14 cellular contexts compared by ENCODE assay signal in the genomic region with DNA sequence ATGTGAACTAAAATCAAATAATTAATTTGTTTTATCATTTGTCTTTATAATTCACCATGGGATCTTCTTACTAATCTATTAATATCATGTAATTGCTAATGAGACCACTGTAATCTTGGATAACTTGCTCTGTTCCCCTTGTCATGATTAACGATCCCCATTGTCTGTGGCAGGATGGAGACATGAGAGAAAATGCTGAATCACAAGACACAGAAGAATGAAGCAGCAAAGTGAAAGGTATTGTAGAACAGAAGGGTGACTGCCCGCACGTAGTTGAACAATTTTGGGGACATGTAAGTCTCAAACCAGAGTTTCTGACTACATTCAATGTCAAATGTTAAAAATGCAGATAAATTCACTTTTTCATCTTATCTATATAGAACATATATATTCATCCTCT.
"Had no signal": no experiment of that assay in that cellular context is flagged by ENCODE, and none has a peak within 500 bp of the region (broad histone marks: within the 10 kb centered on the region; RNA-seq: fewer than 3 reads in every experiment).

No MANE protein-coding gene starts in this region.

- H3K9me3 Mint-ChIP-seq: activated B cell treated with CpG ODN at 0.5 μM for 24 hours had no signal

- H3K4me1 Mint-ChIP-seq: activated B cell treated with CpG ODN at 0.5 μM for 24 hours; naive B cell; stimulated activated naive CD8-positive, alpha-beta T cell treated with anti-CD3 and anti-CD28 coated beads, Interleukin-15, amount 100 ng/mL, for 72 hours had no signal

- H3K27ac Mint-ChIP-seq: activated B cell treated with CpG ODN at 0.5 μM for 24 hours; activated naive CD4-positive, alpha-beta T cell treated with anti-CD3 and anti-CD28 coated beads, Interleukin-2, amount 50 U/mL, for 72 hours; activated T-helper 2 cell treated with anti-CD3 and anti-CD28 coated beads, Interferon-gamma antibody, Interleukin-2, Interleukin-4, amounts not matched to agents 10 μg/mL and 5 μg/mL and 100 μg/mL, durations not matched to agents 14 hours and 24 hours and 36 hours; naive B cell; stimulated activated naive CD8-positive, alpha-beta T cell treated with anti-CD3 and anti-CD28 coated beads, Interleukin-15, amount 100 ng/mL, for 72 hours had no signal

- H3K27me3 Mint-ChIP-seq: activated B cell treated with CpG ODN at 0.5 μM for 24 hours; naive B cell; stimulated activated naive CD8-positive, alpha-beta T cell treated with anti-CD3 and anti-CD28 coated beads, Interleukin-15, amount 100 ng/mL, for 72 hours had no signal

- ATAC-seq: activated naive CD4-positive, alpha-beta T cell treated with anti-CD3 and anti-CD28 coated beads, Interleukin-2, amount 50 U/mL, for 72 hours; foreskin keratinocyte; left colon; stimulated activated naive CD8-positive, alpha-beta T cell treated with anti-CD3 and anti-CD28 coated beads, Interleukin-15, amount 100 ng/mL, for 72 hours; upper lobe of right lung had no signal

- H3K36me3 Mint-ChIP-seq: activated naive CD4-positive, alpha-beta T cell treated with anti-CD3 and anti-CD28 coated beads, Interleukin-2, amount 50 U/mL, for 72 hours; naive B cell had no signal

- H3K4me3 Mint-ChIP-seq: activated B cell treated with CpG ODN at 0.5 μM for 24 hours; naive B cell; stimulated activated naive CD8-positive, alpha-beta T cell treated with anti-CD3 and anti-CD28 coated beads, Interleukin-15, amount 100 ng/mL, for 72 hours had no signal

- DNase-seq: activated B cell treated with CpG ODN at 0.5 μM for 24 hours; activated CD4-positive, alpha-beta T cell treated with anti-CD3 and anti-CD28 coated beads, Interleukin-2, amount 50 U/mL, for 1 hour; activated T-cell treated with anti-CD3 and anti-CD28 coated beads for 4 hours; esophagus squamous epithelium; foreskin keratinocyte; left colon; naive B cell; retina; stimulated activated CD4-positive, alpha-beta T cell treated with anti-CD3 and anti-CD28 coated beads, Interleukin-4, amount 100 ng/mL, for 4 hours; stimulated activated naive CD8-positive, alpha-beta T cell treated with anti-CD3 and anti-CD28 coated beads, Interleukin-15, amount 100 ng/mL, for 72 hours; testis; upper lobe of right lung had no signal
